Comparison of ENCODE assay signal across 30 cellular contexts in genomic region chr16:4772351-4772750, GRCh38. TPM values are rescaled to one million over a fixed set of nuclear protein-coding genes. Genes with fewer than 3 reads are reported as not detected.
DNase-seq lines count a peak whose midpoint lies in the region; ATAC-seq, FAIRE-seq and TF ChIP-seq lines count a peak whose summit lies in the region.
"Had no signal": no experiment of that assay in that cellular context is flagged by ENCODE, and none has a peak within 500 bp of the region (broad histone marks: within the 10 kb centered on the region; RNA-seq: fewer than 3 reads in every experiment).

No MANE protein-coding gene starts in this region.

- H3K9me3 Mint-ChIP-seq in glutamatergic neuron (ENCODE audit: unreplicated experiment) = peaks cover 5% of the 10 kb centered on the region
- H3K9me3 Mint-ChIP-seq: CD4-positive, CD25-positive, alpha-beta regulatory T cell; CD8-positive, alpha-beta memory T cell had no signal

- H3K4me1 ChIP-seq in HepG2 (ENCODE audit: insufficient read depth, low read length) = peaks cover 33% of the 10 kb centered on the region
- peaks cover 0 to 8% (median 4%) of the 10 kb centered on the region in 4 donors for H3K4me1 ChIP-seq in right lobe of liver
- H3K4me1 ChIP-seq: BE2C had no signal

- no peak for TF ChIP-seq CTCF in HepG2 (CRISPR knock-in tag; IDR thresholded peaks at IDR 0.05)
- no peak for TF ChIP-seq CTCF in right lobe of liver (IDR thresholded peaks at IDR 0.05)
- TF ChIP-seq CTCF in glutamatergic neuron (IDR thresholded peaks at IDR 0.05; ENCODE audit: partially characterized antibody, unreplicated experiment) = no peak

- no peaks in the 10 kb centered on the region for H4K20me1 ChIP-seq in HepG2 (ENCODE audit: insufficient read depth, low read length)
- H4K20me1 ChIP-seq: BLaER1 had no signal

- H2AFZ ChIP-seq in HepG2 (ENCODE audit: low read length) = no peak overlapping the region

- no peaks in the 10 kb centered on the region; a peak in 2 of 5 replicates for H3K27me3 ChIP-seq in HepG2 (ENCODE audit: control insufficient read depth in 1 of 2, insufficient read depth in 2 of 2, low read length in 2 of 2)
- H3K27me3 ChIP-seq in right lobe of liver = no peaks in the 10 kb centered on the region
- H3K27me3 ChIP-seq: BE2C, BLaER1 had no signal

- no peaks in the 10 kb centered on the region for H3K27me3 Mint-ChIP-seq in glutamatergic neuron (ENCODE audit: unreplicated experiment)
- H3K27me3 Mint-ChIP-seq: CD4-positive, alpha-beta memory T cell; CD4-positive, CD25-positive, alpha-beta regulatory T cell had no signal

- CTCF ChIA-PET in HepG2 (lab: Yijun Ruan, JAX; ENCODE audit: low intra/inter-chr PET ratio, low total read pairs) = no interaction called here

- intact Hi-C loops in HepG2 (cut with micrococcal nuclease; ENCODE audit: unreplicated experiment) (no loop called here), right lobe of liver (cut with DNase I) (no loop called here)

- in situ Hi-C loops in HepG2 (cut with HindIII; ENCODE audit: extremely low pct_ligation_motif_present, low pct_unique_long_range_greater_than_20kb) = no loop called here

- H3K36me3 ChIP-seq in HepG2 (replicated peaks in 1 of 2; ENCODE audit: control insufficient read depth in 1 of 2, insufficient read depth in 2 of 2, low read length in 2 of 2) = no peaks in the 10 kb centered on the region
- no peaks in the 10 kb centered on the region for H3K36me3 ChIP-seq in right lobe of liver
- H3K36me3 ChIP-seq: BE2C, BLaER1 had no signal

- FAIRE-seq in HepG2 (lab: Jason Lieb, UNC) = no peak
- FAIRE-seq: A204.1, GM12878, GM12892, GM18507 had no signal

- ATAC-seq in HepG2 = no peak
- no peak for ATAC-seq in right lobe of liver
- no peak for ATAC-seq in HG02973 (IDR thresholded peaks at IDR 0.05; ENCODE audit: unreplicated experiment)
- ATAC-seq in GM19463 (IDR thresholded peaks at IDR 0.05; ENCODE audit: unreplicated experiment) = no peak
- ATAC-seq: GM12878 had no signal

- no peaks in the 10 kb centered on the region for H3K79me2 ChIP-seq in HepG2 (ENCODE audit: insufficient read depth, low read length)

- peak overlapping the region; percentile 53 for H3K4me2 ChIP-seq in HepG2 (ENCODE audit: low read depth, low read length)
- H3K4me2 ChIP-seq: BLaER1 had no signal

- no peak for TF ChIP-seq EP300 in HepG2 (IDR thresholded peaks at IDR 0.05; ENCODE audit: low read depth in 2 of 2, low read length in 2 of 2)
- no peak for TF ChIP-seq EP300 in HepG2 (CRISPR knock-in tag; IDR thresholded peaks at IDR 0.05; ENCODE audit: borderline replicate concordance)

- peak overlapping the region; percentile 28 for H3K27ac Mint-ChIP-seq in glutamatergic neuron (ENCODE audit: unreplicated experiment)
- H3K27ac Mint-ChIP-seq: CD14-positive monocyte; CD4-positive, CD25-positive, alpha-beta regulatory T cell had no signal

- DNase-seq in HepG2 (ENCODE audit: low spot score) (no peak), right lobe of liver (no peak), glutamatergic neuron (no peak)
- DNase-seq: 8988T; ACHN; BE2C; C1 segment of cervical spinal cord; CD4-positive, alpha-beta memory T cell; CD4-positive, CD25-positive, alpha-beta regulatory T cell; CD8-positive, alpha-beta memory T cell; COR-L47; DMS 273 treated with DMSO at 0.1 percent for 48 hours; DMS153; DMS53; DMS79; DND-41; EL; GDM1 had no signal

- no peak for TF ChIP-seq RAD21 in HepG2 (CRISPR knock-in tag; IDR thresholded peaks at IDR 0.05)

- H3K9ac ChIP-seq in HepG2 (ENCODE audit: insufficient read depth, low read depth, low read length) = no peak overlapping the region
- H3K9ac ChIP-seq: BLaER1 had no signal

- no peaks in the 10 kb centered on the region for H3K36me3 Mint-ChIP-seq in glutamatergic neuron (ENCODE audit: unreplicated experiment)
- H3K36me3 Mint-ChIP-seq: CD14-positive monocyte; CD4-positive, CD25-positive, alpha-beta regulatory T cell had no signal

- peaks cover 6% of the 10 kb centered on the region for H3K4me1 Mint-ChIP-seq in glutamatergic neuron (ENCODE audit: low read depth, unreplicated experiment)

- no TSS peak for BruUV-seq in HepG2 (replicated peaks; lab: Mats Ljungman, UMichigan)

- 48% methylated on average over 5 of the region's 5 CpGs for whole genome bisulfite sequencing in HepG2 (ENCODE audit: low lambda C conversion rate)
- WGBS in right lobe of liver (ENCODE audit: insufficient coverage, low coverage, low lambda C conversion rate, missing lambda C conversion rate) = 91% methylated on average over 5 of the region's 5 CpGs

- TF ChIP-seq POLR2A in HepG2 (IDR thresholded peaks at IDR 0.05; ENCODE audit: insufficient read depth in 1 of 2, low read depth in 2 of 2, low read length in 2 of 2) = no peak
- no peak for TF ChIP-seq POLR2A in right lobe of liver (IDR thresholded peaks at IDR 0.05)

- no peak overlapping the region for H3K4me3 Mint-ChIP-seq in glutamatergic neuron (ENCODE audit: unreplicated experiment)
- H3K4me3 Mint-ChIP-seq: CD14-positive monocyte; CD4-positive, alpha-beta memory T cell had no signal

- H3K27ac ChIP-seq in HepG2 (ENCODE audit: extremely low read length, insufficient read depth, low read length) = no peak overlapping the region
- no peak overlapping the region for H3K27ac ChIP-seq in right lobe of liver
- H3K27ac ChIP-seq: BLaER1 had no signal

- POLR2A ChIA-PET in HepG2 (lab: Yijun Ruan, JAX) = no interaction called here

- H3K4me3 ChIP-seq in HepG2 (replicated peaks in 1 of 3; ENCODE audit: insufficient read depth in 1 of 3, low read depth in 2 of 3, low read length in 3 of 3) (no peak overlapping the region), right lobe of liver (no peak overlapping the region)
- H3K4me3 ChIP-seq: BLaER1, GM12878 had no signal

- no peaks in the 10 kb centered on the region for H3K9me3 ChIP-seq in HepG2 (ENCODE audit: low read length)
- H3K9me3 ChIP-seq in right lobe of liver = no peaks in the 10 kb centered on the region
- H3K9me3 ChIP-seq: BE2C, BLaER1 had no signal

RNA-seq across cellular contexts. Expression of gene ZNF500, which starts 5.4 kb away (rescaled TPM):
- total RNA-seq in HepG2 (2016; rRNA removed; fragmentation: Illumina TruSeq; extraction: Trizol) (8.1 and 12.2 TPM in 2 replicates), right lobe of liver (1 to 10 TPM; 4.5 to 6.6 (median 5.8) TPM), glutamatergic neuron (ENCODE audit: unreplicated experiment) (19.8 TPM)
- total RNA-seq in HepG2 (2016; cell fraction: cytosol; rRNA removed; fragmentation: Illumina TruSeq; extraction: Trizol; ENCODE audit: low read depth) = 1.6 and 1.9 TPM in 2 replicates
- total RNA-seq in HepG2 (2016; cell fraction: insoluble cytoplasmic fraction; rRNA removed; fragmentation: Illumina TruSeq; extraction: Trizol) = 8.1 and 12.2 TPM in 2 replicates
- total RNA-seq in HepG2 (2016; cell fraction: membrane; rRNA removed; fragmentation: Illumina TruSeq; extraction: Trizol) = 3.8 and 4.4 TPM in 2 replicates
- total RNA-seq in HepG2 (2016; cell fraction: nucleus; rRNA removed; fragmentation: Illumina TruSeq; extraction: Trizol) = 9.6 and 15.9 TPM in 2 replicates
- polyA plus RNA-seq in HepG2 (2011; rRNA removed) = 6.1 and 7.4 TPM in 2 replicates
- 3.0 and 4.9 TPM in 2 replicates for polyA plus RNA-seq in HepG2 (2011; cell fraction: cytosol; rRNA removed)
- 17.2 and 20.4 TPM in 2 replicates for polyA plus RNA-seq in HepG2 (2011; cell fraction: nucleus; rRNA removed)
- 3.2 and 3.5 TPM in 2 replicates for polyA plus RNA-seq in HepG2 (2012)
- 0.76 and 0.78 TPM in 2 replicates for polyA plus RNA-seq in HepG2 (2016; cell fraction: cytosol; fragmentation: Illumina TruSeq; extraction: Trizol; ENCODE audit: low read depth)
- 5.1 and 5.9 TPM in 2 replicates for polyA plus RNA-seq in HepG2 (2016; cell fraction: insoluble cytoplasmic fraction; fragmentation: Illumina TruSeq; extraction: Trizol; ENCODE audit: low read depth)
- 1.9 and 2.5 TPM in 2 replicates for polyA plus RNA-seq in HepG2 (2016; cell fraction: membrane; fragmentation: Illumina TruSeq; extraction: Trizol; ENCODE audit: low read depth)
- 19.3 and 24.8 TPM in 2 replicates for polyA plus RNA-seq in HepG2 (2016; cell fraction: nucleus; fragmentation: Illumina TruSeq; extraction: Trizol; ENCODE audit: insufficient read depth, low read depth)
- 17.1 and 19.6 TPM in 2 replicates for polyA minus RNA-seq in HepG2 (2011; rRNA and poly(A)+ RNA removed; ENCODE audit: low replicate concordance)
- polyA minus RNA-seq in HepG2 (2011; cell fraction: cytosol; rRNA and poly(A)+ RNA removed) = 2.6 and 3.3 TPM in 2 replicates
- 11.8 and 12.1 TPM in 2 replicates for polyA minus RNA-seq in HepG2 (2011; cell fraction: nucleus; rRNA and poly(A)+ RNA removed)

RNA-seq across cellular contexts. Expression of gene SEPTIN12, which starts 15.8 kb away (rescaled TPM):
- total RNA-seq in HepG2 (2016; rRNA removed; fragmentation: Illumina TruSeq; extraction: Trizol) (0.22 TPM in 1 of 2 replicates, not detected in the other), right lobe of liver (not detected), glutamatergic neuron (ENCODE audit: unreplicated experiment) (0.96 TPM)
- total RNA-seq in HepG2 (2016; cell fraction: cytosol; rRNA removed; fragmentation: Illumina TruSeq; extraction: Trizol; ENCODE audit: low read depth) = not detected in 2 replicates
- total RNA-seq in HepG2 (2016; cell fraction: insoluble cytoplasmic fraction; rRNA removed; fragmentation: Illumina TruSeq; extraction: Trizol) = not detected in 2 replicates
- not detected in 2 replicates for total RNA-seq in HepG2 (2016; cell fraction: membrane; rRNA removed; fragmentation: Illumina TruSeq; extraction: Trizol)
- total RNA-seq in HepG2 (2016; cell fraction: nucleus; rRNA removed; fragmentation: Illumina TruSeq; extraction: Trizol) = not detected in 2 replicates
- 0.31 TPM in 1 of 2 replicates, not detected in the other for polyA plus RNA-seq in HepG2 (2011; rRNA removed)
- polyA plus RNA-seq in HepG2 (2011; cell fraction: cytosol; rRNA removed) = not detected in 2 replicates
- 0.29 and 0.43 TPM in 2 replicates for polyA plus RNA-seq in HepG2 (2011; cell fraction: nucleus; rRNA removed)
- 0.50 TPM in 1 of 2 replicates, not detected in the other for polyA plus RNA-seq in HepG2 (2012)
- not detected in 2 replicates for polyA plus RNA-seq in HepG2 (2016; cell fraction: cytosol; fragmentation: Illumina TruSeq; extraction: Trizol; ENCODE audit: low read depth)
- polyA plus RNA-seq in HepG2 (2016; cell fraction: insoluble cytoplasmic fraction; fragmentation: Illumina TruSeq; extraction: Trizol; ENCODE audit: low read depth) = not detected in 2 replicates
- not detected in 2 replicates for polyA plus RNA-seq in HepG2 (2016; cell fraction: membrane; fragmentation: Illumina TruSeq; extraction: Trizol; ENCODE audit: low read depth)
- polyA plus RNA-seq in HepG2 (2016; cell fraction: nucleus; fragmentation: Illumina TruSeq; extraction: Trizol; ENCODE audit: insufficient read depth, low read depth) = not detected in 2 replicates
- polyA minus RNA-seq in HepG2 (2011; rRNA and poly(A)+ RNA removed; ENCODE audit: low replicate concordance) = 0.89 TPM in 1 of 2 replicates, not detected in the other
- polyA minus RNA-seq in HepG2 (2011; cell fraction: cytosol; rRNA and poly(A)+ RNA removed) = not detected in 2 replicates
- polyA minus RNA-seq in HepG2 (2011; cell fraction: nucleus; rRNA and poly(A)+ RNA removed) = not detected in 2 replicates
- total RNA-seq: A673; CD4-positive, alpha-beta memory T cell; CD8-positive, alpha-beta memory T cell; Daoy; G401; GM12878 had no signal
- polyA plus RNA-seq: AG04450; CD14-positive monocyte; CD4-positive, alpha-beta memory T cell; CD4-positive, CD25-positive, alpha-beta regulatory T cell; CD8-positive, alpha-beta memory T cell; GM12878 had no signal

RNA-seq across cellular contexts. Expression of gene SMIM22, which starts 22.8 kb away (rescaled TPM):
- total RNA-seq in HepG2 (2016; rRNA removed; fragmentation: Illumina TruSeq; extraction: Trizol) = not detected in 2 replicates
- not detected in 2 replicates for total RNA-seq in HepG2 (2016; cell fraction: cytosol; rRNA removed; fragmentation: Illumina TruSeq; extraction: Trizol; ENCODE audit: low read depth)
- total RNA-seq in HepG2 (2016; cell fraction: insoluble cytoplasmic fraction; rRNA removed; fragmentation: Illumina TruSeq; extraction: Trizol) = not detected in 2 replicates
- total RNA-seq in HepG2 (2016; cell fraction: membrane; rRNA removed; fragmentation: Illumina TruSeq; extraction: Trizol) = not detected in 2 replicates
- total RNA-seq in HepG2 (2016; cell fraction: nucleus; rRNA removed; fragmentation: Illumina TruSeq; extraction: Trizol) = not detected in 2 replicates
- not detected in 2 replicates for polyA plus RNA-seq in HepG2 (2011; rRNA removed)
- polyA plus RNA-seq in HepG2 (2011; cell fraction: cytosol; rRNA removed) = not detected in 2 replicates
- not detected in 2 replicates for polyA plus RNA-seq in HepG2 (2011; cell fraction: nucleus; rRNA removed)
- 0.52 TPM in 1 of 2 replicates, not detected in the other for polyA plus RNA-seq in HepG2 (2012)
- polyA plus RNA-seq in HepG2 (2016; cell fraction: cytosol; fragmentation: Illumina TruSeq; extraction: Trizol; ENCODE audit: low read depth) = not detected in 2 replicates
- not detected in 2 replicates for polyA plus RNA-seq in HepG2 (2016; cell fraction: insoluble cytoplasmic fraction; fragmentation: Illumina TruSeq; extraction: Trizol; ENCODE audit: low read depth)
- polyA plus RNA-seq in HepG2 (2016; cell fraction: membrane; fragmentation: Illumina TruSeq; extraction: Trizol; ENCODE audit: low read depth) = not detected in 2 replicates
- not detected in 2 replicates for polyA plus RNA-seq in HepG2 (2016; cell fraction: nucleus; fragmentation: Illumina TruSeq; extraction: Trizol; ENCODE audit: insufficient read depth, low read depth)
- polyA minus RNA-seq in HepG2 (2011; rRNA and poly(A)+ RNA removed; ENCODE audit: low replicate concordance) = not detected in 2 replicates
- polyA minus RNA-seq in HepG2 (2011; cell fraction: cytosol; rRNA and poly(A)+ RNA removed) = not detected in 2 replicates
- not detected in 2 replicates for polyA minus RNA-seq in HepG2 (2011; cell fraction: nucleus; rRNA and poly(A)+ RNA removed)
- under 1 TPM in 2 of 6 experiments, not detected in 4; 0.44 to 0.95 TPM for total RNA-seq in right lobe of liver
- total RNA-seq in glutamatergic neuron (ENCODE audit: unreplicated experiment) = not detected
- total RNA-seq: A673; CD4-positive, alpha-beta memory T cell; CD4-positive, CD25-positive, alpha-beta regulatory T cell; CD8-positive, alpha-beta memory T cell; Daoy; G401; GM12878 had no signal
- polyA plus RNA-seq: AG04450; CD14-positive monocyte; CD4-positive, alpha-beta memory T cell; CD4-positive, CD25-positive, alpha-beta regulatory T cell; CD8-positive, alpha-beta memory T cell had no signal

RNA-seq across cellular contexts. Expression of gene ROGDI, which starts 30.1 kb away (rescaled TPM):
- total RNA-seq in HepG2 (2016; rRNA removed; fragmentation: Illumina TruSeq; extraction: Trizol) (16.8 and 19.2 TPM in 2 replicates), right lobe of liver (10 to 100 TPM in 5 of 6 experiments, 1 to 10 TPM in 1; 8.3 to 24.2 (median 14.0) TPM), glutamatergic neuron (ENCODE audit: unreplicated experiment) (113 TPM)
- 22.3 and 22.8 TPM in 2 replicates for total RNA-seq in HepG2 (2016; cell fraction: cytosol; rRNA removed; fragmentation: Illumina TruSeq; extraction: Trizol; ENCODE audit: low read depth)
- total RNA-seq in HepG2 (2016; cell fraction: insoluble cytoplasmic fraction; rRNA removed; fragmentation: Illumina TruSeq; extraction: Trizol) = 15.4 and 17.5 TPM in 2 replicates
- 24.2 and 30.2 TPM in 2 replicates for total RNA-seq in HepG2 (2016; cell fraction: membrane; rRNA removed; fragmentation: Illumina TruSeq; extraction: Trizol)
- 11.4 and 14.7 TPM in 2 replicates for total RNA-seq in HepG2 (2016; cell fraction: nucleus; rRNA removed; fragmentation: Illumina TruSeq; extraction: Trizol)
- polyA plus RNA-seq in HepG2 (2011; rRNA removed) = 42.1 and 55.9 TPM in 2 replicates
- polyA plus RNA-seq in HepG2 (2011; cell fraction: cytosol; rRNA removed) = 28.6 and 42.0 TPM in 2 replicates
- polyA plus RNA-seq in HepG2 (2011; cell fraction: nucleus; rRNA removed) = 210 and 224 TPM in 2 replicates
- polyA plus RNA-seq in HepG2 (2012) = 19.5 and 23.7 TPM in 2 replicates
- 25.8 and 30.9 TPM in 2 replicates for polyA plus RNA-seq in HepG2 (2016; cell fraction: cytosol; fragmentation: Illumina TruSeq; extraction: Trizol; ENCODE audit: low read depth)
- 20.1 TPM in 2 replicates for polyA plus RNA-seq in HepG2 (2016; cell fraction: insoluble cytoplasmic fraction; fragmentation: Illumina TruSeq; extraction: Trizol; ENCODE audit: low read depth)
- polyA plus RNA-seq in HepG2 (2016; cell fraction: membrane; fragmentation: Illumina TruSeq; extraction: Trizol; ENCODE audit: low read depth) = 27.7 and 34.1 TPM in 2 replicates
- 40.1 and 43.8 TPM in 2 replicates for polyA plus RNA-seq in HepG2 (2016; cell fraction: nucleus; fragmentation: Illumina TruSeq; extraction: Trizol; ENCODE audit: insufficient read depth, low read depth)
- 13.8 and 24.1 TPM in 2 replicates for polyA minus RNA-seq in HepG2 (2011; rRNA and poly(A)+ RNA removed; ENCODE audit: low replicate concordance)
- polyA minus RNA-seq in HepG2 (2011; cell fraction: cytosol; rRNA and poly(A)+ RNA removed) = 7.8 and 9.9 TPM in 2 replicates
- polyA minus RNA-seq in HepG2 (2011; cell fraction: nucleus; rRNA and poly(A)+ RNA removed) = 13.5 and 14.2 TPM in 2 replicates

RNA-seq across cellular contexts. Expression of gene DNAAF8, which starts 38.0 kb away (rescaled TPM):
- 0.38 and 0.44 TPM in 2 replicates for total RNA-seq in HepG2 (2016; rRNA removed; fragmentation: Illumina TruSeq; extraction: Trizol)
- total RNA-seq in HepG2 (2016; cell fraction: cytosol; rRNA removed; fragmentation: Illumina TruSeq; extraction: Trizol; ENCODE audit: low read depth) = 0.44 and 0.81 TPM in 2 replicates
- 0.15 TPM in 1 of 2 replicates, not detected in the other for total RNA-seq in HepG2 (2016; cell fraction: insoluble cytoplasmic fraction; rRNA removed; fragmentation: Illumina TruSeq; extraction: Trizol)
- total RNA-seq in HepG2 (2016; cell fraction: membrane; rRNA removed; fragmentation: Illumina TruSeq; extraction: Trizol) = 0.14 and 0.65 TPM in 2 replicates
- total RNA-seq in HepG2 (2016; cell fraction: nucleus; rRNA removed; fragmentation: Illumina TruSeq; extraction: Trizol) = 0.31 TPM in 1 of 2 replicates, not detected in the other
- 0.27 TPM in 1 of 2 replicates, not detected in the other for polyA plus RNA-seq in HepG2 (2011; rRNA removed)
- polyA plus RNA-seq in HepG2 (2011; cell fraction: cytosol; rRNA removed) = 0.03 and 0.16 TPM in 2 replicates
- polyA plus RNA-seq in HepG2 (2011; cell fraction: nucleus; rRNA removed) = not detected in 2 replicates
- 0.12 and 0.21 TPM in 2 replicates for polyA plus RNA-seq in HepG2 (2012)
- 0.15 and 0.24 TPM in 2 replicates for polyA plus RNA-seq in HepG2 (2016; cell fraction: cytosol; fragmentation: Illumina TruSeq; extraction: Trizol; ENCODE audit: low read depth)
- 0.34 and 0.57 TPM in 2 replicates for polyA plus RNA-seq in HepG2 (2016; cell fraction: insoluble cytoplasmic fraction; fragmentation: Illumina TruSeq; extraction: Trizol; ENCODE audit: low read depth)
- 0.17 and 0.40 TPM in 2 replicates for polyA plus RNA-seq in HepG2 (2016; cell fraction: membrane; fragmentation: Illumina TruSeq; extraction: Trizol; ENCODE audit: low read depth)
- not detected in 2 replicates for polyA plus RNA-seq in HepG2 (2016; cell fraction: nucleus; fragmentation: Illumina TruSeq; extraction: Trizol; ENCODE audit: insufficient read depth, low read depth)
- 0.70 TPM in 1 of 2 replicates, not detected in the other for polyA minus RNA-seq in HepG2 (2011; rRNA and poly(A)+ RNA removed; ENCODE audit: low replicate concordance)
- not detected in 2 replicates for polyA minus RNA-seq in HepG2 (2011; cell fraction: cytosol; rRNA and poly(A)+ RNA removed)
- 0.50 TPM in 1 of 2 replicates, not detected in the other for polyA minus RNA-seq in HepG2 (2011; cell fraction: nucleus; rRNA and poly(A)+ RNA removed)
- under 1 TPM in 5 of 6 experiments, not detected in 1; 0.12 to 0.92 (median 0.42) TPM for total RNA-seq in right lobe of liver
- 0.59 TPM for total RNA-seq in glutamatergic neuron (ENCODE audit: unreplicated experiment)
- total RNA-seq: CD4-positive, CD25-positive, alpha-beta regulatory T cell; G401 had no signal
